Comparison of ENCODE assay signal across 8 cellular contexts in the genomic region with DNA sequence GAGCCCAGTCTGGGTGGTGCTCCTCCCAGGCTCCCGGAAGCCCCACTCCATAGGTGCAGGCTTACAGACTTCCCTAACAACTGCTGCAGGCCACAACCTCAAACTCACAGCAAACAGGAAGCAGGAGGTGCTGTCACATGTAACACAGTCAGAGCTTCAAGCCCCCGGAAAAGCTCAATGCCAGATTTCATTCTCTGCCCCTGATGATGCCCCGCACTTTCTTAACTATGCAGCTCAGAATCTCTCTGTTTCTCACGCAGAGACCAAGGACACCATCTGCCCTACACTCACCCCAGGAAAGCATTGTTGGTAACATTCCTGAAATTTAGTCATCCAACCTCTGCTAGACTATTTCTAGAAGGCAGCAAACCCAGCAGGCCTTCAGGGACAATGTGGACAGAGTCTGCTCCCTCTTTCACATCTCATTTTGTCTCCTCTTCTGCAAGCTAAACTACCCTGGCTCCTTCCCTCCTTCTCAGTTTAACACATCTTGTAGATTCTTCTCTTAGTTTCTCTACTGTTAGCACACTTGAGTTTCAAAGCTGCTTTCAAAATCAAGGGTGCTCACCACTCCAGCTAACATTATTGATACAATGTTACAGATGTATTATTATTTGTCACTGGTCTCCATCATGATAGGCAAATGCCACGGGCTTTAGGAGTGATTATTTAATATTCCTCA.
DNase-seq lines count a peak whose midpoint lies in the region; ATAC-seq and TF ChIP-seq lines count a peak whose summit lies in the region.

No MANE protein-coding gene starts in this region.

- intact Hi-C loops in Right ventricle myocardium inferior (cut with DNase I), result loop anchor here (5.0 kb wide), 1 partner anchor 79 kb away; no protein-coding TSS in a partner anchor

- no peaks in the 10 kb centered on the region for H4K20me1 ChIP-seq in smooth muscle cell (ENCODE audit: low read depth)

- no peaks in the 10 kb centered on the region for H3K4me1 ChIP-seq in SJCRH30
- peaks cover 12% of the 10 kb centered on the region for H3K4me1 ChIP-seq in smooth muscle cell (ENCODE audit: low read depth)

- 32% methylated on average over 5 of the region's 5 CpGs for WGBS in smooth muscle cell (ENCODE audit: low lambda C conversion rate)

- peak overlapping the region; percentile 64 for H3K9ac ChIP-seq in smooth muscle cell (ENCODE audit: low read depth)

- H3K4me3 ChIP-seq in SJCRH30 (no peak overlapping the region), smooth muscle cell (no peak overlapping the region)

- H3K9me3 ChIP-seq in SJCRH30 (replicated peaks), result no peaks in the 10 kb centered on the region
- H3K9me3 ChIP-seq in smooth muscle cell (replicated peaks; ENCODE audit: low read depth), result no peaks in the 10 kb centered on the region

- H3K27me3 ChIP-seq in SJCRH30, result no peaks in the 10 kb centered on the region
- no peaks in the 10 kb centered on the region for H3K27me3 ChIP-seq in smooth muscle cell (ENCODE audit: low read depth)

- H3F3A ChIP-seq in smooth muscle cell (ENCODE audit: low read depth), result peaks cover 13% of the 10 kb centered on the region

- H3K36me3 ChIP-seq in SJCRH30 (no peaks in the 10 kb centered on the region), smooth muscle cell (ENCODE audit: low read depth) (no peaks in the 10 kb centered on the region)

- TF ChIP-seq CTCF in smooth muscle cell (IDR thresholded peaks at IDR 0.05; ENCODE audit: borderline replicate concordance, insufficient read depth, poor library complexity, severe bottlenecking) (no peak), GM13976 (IDR thresholded peaks at IDR 0.05; ENCODE audit: borderline replicate concordance, control extremely low read depth, extremely low read depth, insufficient read depth, missing control alignments) (no peak)

- DNase-seq in AG08396 (ENCODE audit: low spot score), result peak; percentile 71
- peak; percentile 5 to 10 for DNase-seq in SJCRH30
- no peak for DNase-seq in Right ventricle myocardium inferior (ENCODE audit: missing footprints)
- no peak for DNase-seq in smooth muscle cell (lab: John Stamatoyannopoulos, UW; ENCODE audit: unreplicated experiment)
- no peak for DNase-seq in NCI-H510A (lab: John Stamatoyannopoulos, UW)
- no peak for DNase-seq in COR-L47 (lab: John Stamatoyannopoulos, UW)
- DNase-seq in GM13976 (ENCODE audit: low spot score), result no peak

- H3K79me2 ChIP-seq in smooth muscle cell (ENCODE audit: low read depth), result no peaks in the 10 kb centered on the region

- peak overlapping the region; percentile 32 for H3K4me2 ChIP-seq in smooth muscle cell

- no peak overlapping the region for H3K27ac ChIP-seq in SJCRH30
- peak overlapping the region; percentile 88 for H3K27ac ChIP-seq in smooth muscle cell (ENCODE audit: low read depth)

- in situ Hi-C loops in GM13976 (cut with MboI; ENCODE audit: low sequenced_read_pairs, unreplicated experiment), result no loop called here

- H2AFZ ChIP-seq in smooth muscle cell (ENCODE audit: low read depth), result peak overlapping the region; percentile 26

- ATAC-seq in GM21825 (IDR thresholded peaks at IDR 0.05; ENCODE audit: unreplicated experiment) (peak; percentile 84), Right ventricle myocardium inferior (peak; percentile 65)

Comparison
In these comparisons a context has a peak if more than half of its experiments do, and no peak if none do; other contexts are left out.
1. DNase-seq: peak in AG08396 (single experiment) and SJCRH30 (2 of 2); none in Right ventricle myocardium inferior (single experiment), smooth muscle cell (single experiment), NCI-H510A (single experiment), COR-L47 (single experiment) and GM13976 (single experiment).